In the genomic region with DNA sequence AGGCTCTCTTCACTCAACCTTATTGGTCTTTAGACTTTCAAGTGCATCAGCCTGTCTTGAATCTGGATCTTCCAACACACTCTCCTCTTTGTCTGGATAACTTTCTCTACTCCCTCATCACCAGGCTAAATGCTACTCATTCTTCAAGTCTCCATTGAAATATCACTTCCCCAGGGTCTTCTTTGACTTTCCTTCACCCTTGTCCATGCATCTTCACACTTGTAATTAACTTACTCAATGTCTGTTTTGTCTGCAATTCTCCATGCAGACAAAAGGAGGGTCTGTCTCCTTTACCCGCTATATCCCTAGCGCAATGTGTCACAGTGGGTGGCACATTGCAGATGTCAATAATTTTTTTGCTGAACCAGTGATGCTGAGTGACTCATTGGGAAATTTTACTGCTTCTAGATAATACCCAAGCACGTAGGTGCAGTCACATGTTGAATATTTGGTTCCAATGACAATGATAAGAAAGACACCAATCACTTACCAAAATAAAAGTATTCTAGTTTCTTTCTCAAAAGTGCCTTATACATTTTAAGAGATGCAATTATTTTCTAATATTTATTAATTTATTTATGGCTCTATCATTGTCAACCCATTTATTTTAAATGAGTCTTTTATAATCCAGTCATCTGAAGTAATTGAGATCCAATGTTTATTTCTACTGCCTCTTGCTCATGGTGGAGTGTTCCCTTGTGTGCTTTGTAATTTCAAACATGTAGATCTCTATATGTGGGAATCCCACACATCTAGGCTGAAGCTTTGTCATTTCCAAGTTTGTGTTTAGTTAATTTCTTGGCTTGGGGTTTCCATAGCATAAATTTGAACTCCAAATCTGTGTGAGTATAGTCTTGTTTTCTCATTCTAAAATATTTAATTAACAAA, we compare ENCODE assay signal across 27 cellular contexts. TPM values are rescaled to one million over a fixed set of nuclear protein-coding genes. Genes with fewer than 3 reads are reported as not detected.
A peak's percentile ranks its signal among the peaks of the same experiment; 100 is the strongest.
DNase-seq lines count a peak whose midpoint lies in the region; ATAC-seq and TF ChIP-seq lines count a peak whose summit lies in the region.
"Had no signal": no experiment of that assay in that cellular context is flagged by ENCODE, and none has a peak within 500 bp of the region (broad histone marks: within the 10 kb centered on the region; RNA-seq: fewer than 3 reads in every experiment).

No MANE protein-coding gene starts in this region.

- POLR2A ChIA-PET in HCT116 (lab: Charles Lee): no interaction called here

- BruUV-seq in HCT116 (replicated peaks; lab: Mats Ljungman, UMichigan): no TSS peak

- TF ChIP-seq POLR2A in HCT116 (IDR thresholded peaks at IDR 0.05; ENCODE audit: borderline replicate concordance, extremely low read depth, insufficient read depth, insufficient read length): no peak

- peaks cover 3 to 7% of the 10 kb centered on the region in 2 donors for H3K36me3 Mint-ChIP-seq in activated T-cell treated with anti-CD3 and anti-CD28 coated beads, Interleukin-2, amount 50 U/mL, for 72 hours (ENCODE audit: insufficient read depth in 2 of 2)
- H3K36me3 Mint-ChIP-seq in stimulated activated effector memory CD8-positive, alpha-beta T cell treated with anti-CD3 and anti-CD28 coated beads, Interleukin-12 subunit alpha, Interleukin-12 subunit beta, amount 100 ng/mL, for 72 hours: no peaks in the 10 kb centered on the region

- peaks cover 0 to 12% of the 10 kb centered on the region in 2 experiments; a peak in 2 of 4 replicates for H3K4me1 ChIP-seq in HCT116 (ENCODE audit: control insufficient read depth in 1 of 2, insufficient read depth in 2 of 2, low read length in 2 of 2)
- H3K4me1 ChIP-seq in foreskin keratinocyte: no peaks in the 10 kb centered on the region
- H3K4me1 ChIP-seq: A549; BLaER1 treated with 17β-estradiol and CSF1 and Interleukin-3, amounts not matched to agents 10 nM and 100 nM had no signal

- RAD21 ChIA-PET in HCT116 (lab: Charles Lee; ENCODE audit: low non-redundant PET in 1 of 2, low total read pairs in 2 of 2, uncharacterized antibody in 2 of 2, unreplicated experiment in 2 of 2): no interaction called here

- H3K4me3 ChIP-seq in HCT116 (replicated peaks in 1 of 2; ENCODE audit: low read depth in 1 of 2, low read length in 2 of 2): no peak overlapping the region
- H3K4me3 ChIP-seq: A549; BLaER1 treated with 17β-estradiol and CSF1 and Interleukin-3, amounts not matched to agents 10 nM and 100 nM; GM23248 had no signal

- peaks cover 8 to 9% of the 10 kb centered on the region in 2 donors for H3K9me3 Mint-ChIP-seq in activated T-cell treated with anti-CD3 and anti-CD28 coated beads, Interleukin-2, amount 50 U/mL, for 72 hours
- peaks cover 9% of the 10 kb centered on the region for H3K9me3 Mint-ChIP-seq in stimulated activated effector memory CD8-positive, alpha-beta T cell treated with anti-CD3 and anti-CD28 coated beads, Interleukin-12 subunit alpha, Interleukin-12 subunit beta, amount 100 ng/mL, for 72 hours

- no peak for TF ChIP-seq CTCF in HCT116 (IDR thresholded peaks at IDR 0.05 in 2 of 3, conservative IDR thresholded peaks at IDR 0.05 in 1 of 3; ENCODE audit: borderline replicate concordance in 1 of 3, insufficient read depth in 1 of 3, low read depth in 2 of 3, low read length in 2 of 3)
- no peak for TF ChIP-seq CTCF in foreskin keratinocyte (conservative IDR thresholded peaks at IDR 0.05)

- peaks cover 0 to 3% of the 10 kb centered on the region in 2 experiments; a peak in 1 of 4 replicates for H3K9me3 ChIP-seq in HCT116 (ENCODE audit: control insufficient read depth in 1 of 2, insufficient read depth in 1 of 2, low read depth in 1 of 2, low read length in 2 of 2)

- no peak overlapping the region for H3K4me2 ChIP-seq in HCT116 (ENCODE audit: low read length)
- H3K4me2 ChIP-seq: A549; BLaER1 treated with 17β-estradiol and CSF1 and Interleukin-3, amounts not matched to agents 10 nM and 100 nM had no signal

- H3K27ac Mint-ChIP-seq in activated T-cell treated with anti-CD3 and anti-CD28 coated beads, Interleukin-2, amount 50 U/mL, for 72 hours: peak overlapping the region; percentile 3
- H3K27ac Mint-ChIP-seq in stimulated activated effector memory CD8-positive, alpha-beta T cell treated with anti-CD3 and anti-CD28 coated beads, Interleukin-12 subunit alpha, Interleukin-12 subunit beta, amount 100 ng/mL, for 72 hours: no peak overlapping the region
- H3K27ac Mint-ChIP-seq: CD4-positive, alpha-beta T cell had no signal

- H3K27me3 ChIP-seq in HCT116 (ENCODE audit: insufficient read depth, low read length): no peaks in the 10 kb centered on the region
- no peaks in the 10 kb centered on the region for H3K27me3 ChIP-seq in foreskin keratinocyte
- H3K27me3 ChIP-seq: BLaER1 treated with 17β-estradiol and CSF1 and Interleukin-3, amounts not matched to agents 10 nM and 100 nM had no signal

- no peaks in the 10 kb centered on the region for H4K20me1 ChIP-seq in HCT116 (ENCODE audit: insufficient read depth)
- H4K20me1 ChIP-seq: BLaER1 treated with 17β-estradiol and CSF1 and Interleukin-3, amounts not matched to agents 10 nM and 100 nM had no signal

- DNase-seq in activated T-cell treated with anti-CD3 and anti-CD28 coated beads, Interleukin-2, amount 50 U/mL, for 72 hours: no peak
- DNase-seq in activated T-cell treated with anti-CD3 and anti-CD28 coated beads, Interleukin-2, amount 50 U/mL, for 48 hours: no peak
- no peak for DNase-seq in HCT116 (ENCODE audit: low read depth, low spot score)
- DNase-seq in SK-MEL-5 (ENCODE audit: low read depth, low spot score): peak; percentile 94
- DNase-seq in stimulated activated effector memory CD8-positive, alpha-beta T cell treated with anti-CD3 and anti-CD28 coated beads, Interleukin-12 subunit alpha, Interleukin-12 subunit beta, amount 100 ng/mL, for 72 hours (ENCODE audit: low spot score in 2 of 2): no peak
- DNase-seq in foreskin keratinocyte: no peak
- DNase-seq in GDM1 (lab: John Stamatoyannopoulos, UW): no peak
- DNase-seq: AML-193; CD4-positive, alpha-beta T cell; COR-L47; DMS53; GM23248; H7; Kasumi-1; NCI-H1092 treated with DMSO at 0.1 percent for 48 hours; NCI-H1436; NCI-H187; NCI-H524; NCI-H82; NK-92 treated with Interleukin-12 subunit alpha and Interleukin-12 subunit beta, amount 100 ng/mL, for 24 hours; SHP77 had no signal

- no peak for TF ChIP-seq RAD21 in HCT116 (IDR thresholded peaks at IDR 0.05; ENCODE audit: low read depth)

- H3K4me1 Mint-ChIP-seq in activated T-cell treated with anti-CD3 and anti-CD28 coated beads, Interleukin-2, amount 50 U/mL, for 72 hours (ENCODE audit: low read depth): peaks cover 8% of the 10 kb centered on the region
- H3K4me1 Mint-ChIP-seq in stimulated activated effector memory CD8-positive, alpha-beta T cell treated with anti-CD3 and anti-CD28 coated beads, Interleukin-12 subunit alpha, Interleukin-12 subunit beta, amount 100 ng/mL, for 72 hours: peaks cover 6% of the 10 kb centered on the region

- H3K27me3 Mint-ChIP-seq in activated T-cell treated with anti-CD3 and anti-CD28 coated beads, Interleukin-2, amount 50 U/mL, for 72 hours (ENCODE audit: low read depth): peaks cover 22% of the 10 kb centered on the region

- in situ Hi-C loops in SK-MEL-5 (cut with HindIII; ENCODE audit: low pct_unique_long_range_greater_than_20kb, low sequenced_read_pairs): no loop called here

- peak; percentile 55 to 85 for ATAC-seq in activated T-cell treated with anti-CD3 and anti-CD28 coated beads, Interleukin-2, amount 50 U/mL, for 72 hours (replicated peaks in 1 of 2)
- ATAC-seq in HCT116 (peak; percentile 40; the same call in 1 of the 2 replicates), foreskin keratinocyte (no peak)
- peak; percentile 86 for ATAC-seq in stimulated activated effector memory CD8-positive, alpha-beta T cell treated with anti-CD3 and anti-CD28 coated beads, Interleukin-12 subunit alpha, Interleukin-12 subunit beta, amount 100 ng/mL, for 72 hours
- ATAC-seq: A549, HepG2 had no signal

- H3K79me2 ChIP-seq in HCT116 (ENCODE audit: insufficient read depth, low read length): no peaks in the 10 kb centered on the region

- no peak overlapping the region for H3K27ac ChIP-seq in HCT116 (ENCODE audit: low read depth, low read length)
- no peak overlapping the region for H3K27ac ChIP-seq in foreskin keratinocyte
- H3K27ac ChIP-seq: A549; BLaER1 treated with 17β-estradiol and CSF1 and Interleukin-3, amounts not matched to agents 10 nM and 100 nM; GM23248; RWPE1 had no signal

- H3K9ac ChIP-seq in HCT116 (ENCODE audit: low read length): no peak overlapping the region
- H3K9ac ChIP-seq: BLaER1 treated with 17β-estradiol and CSF1 and Interleukin-3, amounts not matched to agents 10 nM and 100 nM; GM23248 had no signal

- H3K9me2 ChIP-seq in HCT116 (ENCODE audit: insufficient read depth): no peaks in the 10 kb centered on the region

- H3K4me3 Mint-ChIP-seq in activated T-cell treated with anti-CD3 and anti-CD28 coated beads, Interleukin-2, amount 50 U/mL, for 72 hours: peak overlapping the region in 1 of 2 donors; percentile 2
- no peak overlapping the region for H3K4me3 Mint-ChIP-seq in stimulated activated effector memory CD8-positive, alpha-beta T cell treated with anti-CD3 and anti-CD28 coated beads, Interleukin-12 subunit alpha, Interleukin-12 subunit beta, amount 100 ng/mL, for 72 hours
- H3K4me3 Mint-ChIP-seq: CD4-positive, alpha-beta T cell had no signal

- H3K36me3 ChIP-seq in HCT116 (ENCODE audit: control insufficient read depth in 1 of 2, insufficient read depth in 2 of 2, low read length in 2 of 2): no peaks in the 10 kb centered on the region; a peak in 1 of 4 replicates
- H3K36me3 ChIP-seq: BLaER1 treated with 17β-estradiol and CSF1 and Interleukin-3, amounts not matched to agents 10 nM and 100 nM had no signal

- intact Hi-C loops in HCT116 (cut with micrococcal nuclease): no loop called here

- no peak overlapping the region for H2AFZ ChIP-seq in HCT116 (ENCODE audit: low read depth, low read length, poor library complexity, severe bottlenecking)
- H2AFZ ChIP-seq: GM23248 had no signal

- CTCF ChIA-PET in HCT116 (lab: Charles Lee): no interaction called here

RNA-seq across cellular contexts. Expression of a gene that starts 21.7 kb away (rescaled TPM):
- total RNA-seq in activated T-cell treated with anti-CD3 and anti-CD28 coated beads, Interleukin-2, amount 50 U/mL, for 72 hours: 10 to 100 TPM; 43.3 to 56.6 TPM
- total RNA-seq in HCT116 (2021; ENCODE audit: unreplicated experiment): 78.6 TPM
- 36.8 and 55.1 TPM in 2 replicates for polyA plus RNA-seq in HCT116 (2012)
- 37.6 and 43.3 TPM in 2 replicates for total RNA-seq in SK-MEL-5 (2014; rRNA removed; shearing (Covaris generic))
- polyA plus RNA-seq in SK-MEL-5 (2015; cell fraction: cytosol; rRNA removed): 41.9 and 51.6 TPM in 2 replicates
- polyA plus RNA-seq in SK-MEL-5 (2015; cell fraction: nucleus; rRNA removed): 74.3 and 86.3 TPM in 2 replicates
- 39.3 and 49.6 TPM in 2 replicates for total RNA-seq in foreskin keratinocyte
- 22.0 and 30.2 TPM in 2 replicates for polyA plus RNA-seq in foreskin keratinocyte

RNA-seq across cellular contexts. Expression of a gene that starts 26.0 kb away (rescaled TPM):
- total RNA-seq in activated T-cell treated with anti-CD3 and anti-CD28 coated beads, Interleukin-2, amount 50 U/mL, for 72 hours: under 1 TPM; 0.17 to 0.21 TPM
- total RNA-seq in HCT116 (2021; ENCODE audit: unreplicated experiment) (10.1 TPM), foreskin keratinocyte (under 0.01 and 0.03 TPM in 2 replicates)
- 1.6 and 2.7 TPM in 2 replicates for polyA plus RNA-seq in HCT116 (2012)
- 0.03 TPM in 1 of 2 replicates, not detected in the other for total RNA-seq in SK-MEL-5 (2014; rRNA removed; shearing (Covaris generic))
- 0.03 and 0.04 TPM in 2 replicates for polyA plus RNA-seq in SK-MEL-5 (2015; cell fraction: cytosol; rRNA removed)
- polyA plus RNA-seq in SK-MEL-5 (2015; cell fraction: nucleus; rRNA removed): 0.19 and 0.20 TPM in 2 replicates
- under 0.01 TPM in 2 replicates for polyA plus RNA-seq in foreskin keratinocyte
- total RNA-seq: G401, GM23248, HT1080 had no signal
- polyA plus RNA-seq: GM23248, HepG2 had no signal
